7 cellular contexts compared by ENCODE assay signal in genomic region chr1:146966351-146966750, GRCh38. TPM values are rescaled to one million over a fixed set of nuclear protein-coding genes. Genes with fewer than 3 reads are reported as not detected.
A peak's percentile ranks its signal among the peaks of the same experiment; 100 is the strongest.
DNase-seq lines count a peak whose midpoint lies in the region; ATAC-seq, FAIRE-seq and TF ChIP-seq lines count a peak whose summit lies in the region.
"Not testable (repeated sequence)": the region's sequence is repeated elsewhere in the genome, so short reads cannot be mapped to it uniquely, and the experiment has no call there.

No MANE protein-coding gene starts in this region.

- intact Hi-C loops in CD4-positive, alpha-beta T cell (cut with DNase I, micrococcal nuclease); right cardiac atrium (cut with DNase I): not testable (repeated sequence)

- not testable (repeated sequence) for H3K27me3 ChIP-seq in CD4-positive, alpha-beta T cell (ENCODE audit: control insufficient read depth, insufficient read depth, low read length); GM23338 (ENCODE audit: insufficient read depth); OCI-LY3 (ENCODE audit: low read depth, low read length); astrocyte (ENCODE audit: insufficient read depth, low read length); right cardiac atrium (ENCODE audit: control insufficient read depth, insufficient read depth)

- H3K4me2 ChIP-seq in GM23338; OCI-LY3 (ENCODE audit: low read length); astrocyte (ENCODE audit: low read length): not testable (repeated sequence)

- CTCF ChIA-PET in CD4-positive, alpha-beta T cell (lab: Charles Lee), result not testable (repeated sequence)

- H3K9me3 ChIP-seq in CD4-positive, alpha-beta T cell (ENCODE audit: control insufficient read depth, low read length); OCI-LY3 (ENCODE audit: insufficient read depth, low read length); astrocyte (ENCODE audit: insufficient read depth, low read depth, low read length); right cardiac atrium (ENCODE audit: control insufficient read depth, low read length): not testable (repeated sequence)

- not testable (repeated sequence) for H3K9me3 Mint-ChIP-seq in CD4-positive, alpha-beta T cell; GM23338; astrocyte (ENCODE audit: unreplicated experiment); endothelial cell (ENCODE audit: unreplicated experiment); nephron progenitor cell

- TF ChIP-seq CTCF in CD4-positive, alpha-beta T cell (IDR thresholded peaks at IDR 0.05), result peak; percentile 31
- TF ChIP-seq CTCF in GM23338 (conservative IDR thresholded peaks at IDR 0.05; ENCODE audit: low read depth in 2 of 2) (peak; percentile 15 to 60), OCI-LY3 (IDR thresholded peaks at IDR 0.05; ENCODE audit: low read depth, low read length) (peak; percentile 41), astrocyte (IDR thresholded peaks at IDR 0.05; ENCODE audit: insufficient read depth, low read depth, low read length) (peak; percentile 12), endothelial cell (IDR thresholded peaks at IDR 0.05; ENCODE audit: unreplicated experiment) (peak; percentile 50), nephron progenitor cell (IDR thresholded peaks at IDR 0.05) (peak; percentile 22)

- DNase-seq in CD4-positive, alpha-beta T cell; astrocyte (ENCODE audit: low read depth); endothelial cell (ENCODE audit: low spot score); nephron progenitor cell: not testable (repeated sequence)
- DNase-seq in GM23338 (ENCODE audit: low spot score) (peak; percentile 2), right cardiac atrium (peak in 2 of 3 donors; percentile 10 to 29)

- not testable (repeated sequence) for H4K20me1 ChIP-seq in GM23338 (replicated peaks; ENCODE audit: insufficient read depth); OCI-LY3 (ENCODE audit: insufficient read depth, low read length); astrocyte (ENCODE audit: insufficient read depth, low read length)

- H2AFZ ChIP-seq in GM23338; OCI-LY3 (ENCODE audit: low read depth, low read length); astrocyte (ENCODE audit: low read depth, low read length): not testable (repeated sequence)

- not testable (repeated sequence) for H3K27ac ChIP-seq in CD4-positive, alpha-beta T cell (ENCODE audit: low read depth, low read length); GM23338 (ENCODE audit: low read depth); OCI-LY3 (ENCODE audit: low read length); astrocyte (ENCODE audit: low read depth, low read length); right cardiac atrium (ENCODE audit: low read length)

- ATAC-seq in CD4-positive, alpha-beta T cell (ENCODE audit: poor library complexity); GM23338; right cardiac atrium: not testable (repeated sequence)

- not testable (repeated sequence) for H3K27me3 Mint-ChIP-seq in CD4-positive, alpha-beta T cell; GM23338 (ENCODE audit: insufficient read depth, low read depth, poor library complexity); astrocyte (ENCODE audit: low read depth, unreplicated experiment); endothelial cell (ENCODE audit: unreplicated experiment); nephron progenitor cell (ENCODE audit: low read depth, poor library complexity)

- H3F3A ChIP-seq in GM23338 (replicated peaks; ENCODE audit: low read depth), result not testable (repeated sequence)

- not testable (repeated sequence) for FAIRE-seq in astrocyte (lab: Jason Lieb, UNC)

- H3K4me3 ChIP-seq in GM23338; OCI-LY3 (ENCODE audit: low read length); astrocyte (ENCODE audit: insufficient read depth, low read depth, low read length); right cardiac atrium (ENCODE audit: low read length): not testable (repeated sequence)

- H3K4me1 ChIP-seq in GM23338 (ENCODE audit: insufficient read depth); OCI-LY3 (ENCODE audit: low read length); astrocyte (ENCODE audit: insufficient read depth, low read length); right cardiac atrium (ENCODE audit: control insufficient read depth, insufficient read depth, low read length): not testable (repeated sequence)

- peaks cover 50% of the 10 kb centered on the region for H3K36me3 Mint-ChIP-seq in CD4-positive, alpha-beta T cell (ENCODE audit: low read depth)
- H3K36me3 Mint-ChIP-seq in GM23338 (ENCODE audit: low read depth), result peaks cover 49% of the 10 kb centered on the region
- not testable (repeated sequence) for H3K36me3 Mint-ChIP-seq in astrocyte (ENCODE audit: low read depth, unreplicated experiment)
- peaks cover 13% of the 10 kb centered on the region for H3K36me3 Mint-ChIP-seq in endothelial cell (ENCODE audit: low read depth, unreplicated experiment)
- H3K36me3 Mint-ChIP-seq in nephron progenitor cell (ENCODE audit: low read depth), result peaks cover 29% of the 10 kb centered on the region

- H3K27ac Mint-ChIP-seq in CD4-positive, alpha-beta T cell; GM23338; astrocyte (ENCODE audit: unreplicated experiment); endothelial cell (ENCODE audit: unreplicated experiment); nephron progenitor cell: not testable (repeated sequence)

- not testable (repeated sequence) for H3K9me2 ChIP-seq in GM23338 (ENCODE audit: insufficient read depth)

- not testable (repeated sequence) for H3K36me3 ChIP-seq in GM23338 (ENCODE audit: insufficient read depth); OCI-LY3 (replicated peaks; ENCODE audit: low read depth, low read length); astrocyte (ENCODE audit: insufficient read depth, low read length)

- not testable (repeated sequence) for H3K9ac ChIP-seq in OCI-LY3 (ENCODE audit: low read length); astrocyte (ENCODE audit: low read length)

- H3K79me2 ChIP-seq in GM23338 (replicated peaks; ENCODE audit: insufficient read depth); OCI-LY3 (ENCODE audit: low read length); astrocyte (ENCODE audit: insufficient read depth, low read length): not testable (repeated sequence)

- H3K4me3 Mint-ChIP-seq in CD4-positive, alpha-beta T cell; GM23338; astrocyte (ENCODE audit: unreplicated experiment); endothelial cell (ENCODE audit: unreplicated experiment); nephron progenitor cell: not testable (repeated sequence)

- WGBS in right cardiac atrium, result 38% methylated on average over 5 of the region's 8 CpGs

- POLR2A ChIA-PET in CD4-positive, alpha-beta T cell (lab: Charles Lee), result not testable (repeated sequence)

- not testable (repeated sequence) for H3K4me1 Mint-ChIP-seq in CD4-positive, alpha-beta T cell (ENCODE audit: low read depth); GM23338; astrocyte (ENCODE audit: low read depth, unreplicated experiment); endothelial cell (ENCODE audit: unreplicated experiment); nephron progenitor cell

RNA-seq across cellular contexts. Expression of gene NBPF12, which starts 28.2 kb away (rescaled TPM):
- 10 to 100 TPM; 26.4 TPM for total RNA-seq in CD4-positive, alpha-beta T cell
- total RNA-seq in GM23338 (2014; rRNA removed; shearing (Covaris generic)), result 5.0 and 6.8 TPM in 2 replicates
- polyA plus RNA-seq in GM23338 (2016; fragmentation: Nextera tagmentation; extraction: Ambion mirVana), result 3.1 and 3.4 TPM in 2 replicates
- 7.7 and 7.9 TPM in 2 replicates for total RNA-seq in astrocyte
- 13.7 TPM for total RNA-seq in endothelial cell (ENCODE audit: unreplicated experiment)
- total RNA-seq in right cardiac atrium, result 1 to 10 TPM; 3.9 to 4.8 (median 4.5) TPM
- 3.2 TPM for polyA plus RNA-seq in right cardiac atrium
